In the genomic region with DNA sequence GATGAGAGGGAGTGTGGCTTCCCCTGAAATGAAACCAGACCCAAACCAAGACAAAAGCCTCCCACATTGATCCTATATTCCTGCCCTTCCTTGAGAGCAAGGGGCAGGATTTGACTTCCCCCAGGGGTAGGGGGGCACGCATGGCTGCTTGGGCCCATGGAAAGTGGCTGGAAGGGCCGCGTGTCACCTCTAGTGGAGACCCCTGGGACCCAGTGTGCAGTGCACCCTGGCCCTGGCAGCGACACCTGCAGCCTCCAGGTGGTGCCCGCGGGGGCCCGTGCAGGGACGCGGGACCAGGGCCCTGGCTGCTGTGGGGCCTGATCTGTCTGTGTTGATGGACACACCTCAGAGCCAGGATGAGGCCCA, we compare ENCODE assay signal across 1 cellular context.
A peak's percentile ranks its signal among the peaks of the same experiment; 100 is the strongest.
TF ChIP-seq lines count a peak whose summit lies in the region.

No MANE protein-coding gene starts in this region.

TF ChIP-seq in HepG2, 621 proteins besides CTCF, POLR2A, EP300 and RAD21 (continued from another document):
- TF ChIP-seq ZNF24 (IDR thresholded peaks at IDR 0.05) (no peak), IRF1 (CRISPR knock-in tag; IDR thresholded peaks at IDR 0.05; ENCODE audit: low read depth) (peak; percentile 16; the same call in 1 of the 2 replicates), HOXA7 (CRISPR knock-in tag; IDR thresholded peaks at IDR 0.05) (no peak), ZNF143 (CRISPR knock-in tag; IDR thresholded peaks at IDR 0.05) (no peak; the same call in 1 of the 2 replicates), MIER2 (CRISPR knock-in tag; IDR thresholded peaks at IDR 0.05) (no peak), ZZZ3 (CRISPR knock-in tag; IDR thresholded peaks at IDR 0.05; ENCODE audit: borderline replicate concordance) (peak; percentile 85; the same call in 1 of the 2 replicates), RNF2 (conservative IDR thresholded peaks at IDR 0.05; ENCODE audit: low read depth) (no peak; the same call in 1 of the 2 replicates), RBFOX2 (IDR thresholded peaks at IDR 0.05; ENCODE audit: low read depth, low read length) (peak; percentile 41), AKAP8 (CRISPR knock-in tag; IDR thresholded peaks at IDR 0.05) (peak; percentile 15; the same call in 1 of the 2 replicates), PHF8 (CRISPR knock-in tag; IDR thresholded peaks at IDR 0.05) (no peak; the same call in 1 of the 2 replicates), ONECUT2 (CRISPR knock-in tag; IDR thresholded peaks at IDR 0.05) (no peak), ZFP82 (CRISPR knock-in tag; IDR thresholded peaks at IDR 0.05; ENCODE audit: borderline replicate concordance) (0 out of 2 replicates have a peak, but pooled peaks have one; percentile 27), BRF2 (CRISPR knock-in tag; IDR thresholded peaks at IDR 0.05) (0 out of 2 replicates have a peak, but pooled peaks have one; percentile 3), MNT (IDR thresholded peaks at IDR 0.05) (no peak), SNAPC4 (CRISPR knock-in tag; IDR thresholded peaks at IDR 0.05) (0 out of 2 replicates have a peak, but pooled peaks have one; percentile 26), HES4 (CRISPR knock-in tag; IDR thresholded peaks at IDR 0.05; ENCODE audit: borderline replicate concordance) (0 out of 2 replicates have a peak, but pooled peaks have one; percentile 9), ZNF891 (CRISPR knock-in tag; IDR thresholded peaks at IDR 0.05) (no peak; the same call in 1 of the 2 replicates), FIP1L1 (IDR thresholded peaks at IDR 0.05; ENCODE audit: borderline replicate concordance, insufficient read depth, low read depth, low read length) (no peak), ZBTB7B (CRISPR knock-in tag; IDR thresholded peaks at IDR 0.05) (peak; percentile 87; the same call in 1 of the 2 replicates), ARNTL (CRISPR knock-in tag; IDR thresholded peaks at IDR 0.05) (no peak; the same call in 1 of the 2 replicates), ZFP36L1 (CRISPR knock-in tag; IDR thresholded peaks at IDR 0.05) (0 out of 2 replicates have a peak, but pooled peaks have one; percentile 6), KDM3A (CRISPR knock-in tag; IDR thresholded peaks at IDR 0.05; ENCODE audit: low read depth) (peak; percentile 47; the same call in 1 of the 2 replicates), ZNF761 (CRISPR knock-in tag; conservative IDR thresholded peaks at IDR 0.05) (no peak), JUN (CRISPR knock-in tag; IDR thresholded peaks at IDR 0.05) (peak; percentile 55; the same call in 1 of the 2 replicates), ZNF687 (CRISPR knock-in tag; IDR thresholded peaks at IDR 0.05) (peak; percentile 63), ZNF550 (CRISPR knock-in tag; IDR thresholded peaks at IDR 0.05; ENCODE audit: borderline replicate concordance) (0 out of 2 replicates have a peak, but pooled peaks have one; percentile 33), ZNF34 (CRISPR knock-in tag; IDR thresholded peaks at IDR 0.05; ENCODE audit: borderline replicate concordance) (peak; percentile 77; the same call in 1 of the 2 replicates), ETV6 (CRISPR knock-in tag; conservative IDR thresholded peaks at IDR 0.05) (no peak; the same call in 1 of the 2 replicates), HNRNPLL (IDR thresholded peaks at IDR 0.05; ENCODE audit: low read depth, low read length, poor library complexity, severe bottlenecking) (no peak), THRA (CRISPR knock-in tag; IDR thresholded peaks at IDR 0.05; ENCODE audit: borderline replicate concordance) (peak; percentile 62; the same call in 1 of the 2 replicates), ZNF674 (CRISPR knock-in tag; IDR thresholded peaks at IDR 0.05; ENCODE audit: low read depth) (no peak), ZNF543 (CRISPR knock-in tag; IDR thresholded peaks at IDR 0.05) (no peak), BRCA1 (CRISPR knock-in tag; IDR thresholded peaks at IDR 0.05) (no peak), PITX1 (CRISPR knock-in tag; IDR thresholded peaks at IDR 0.05) (peak; percentile 66), FOXA1 (IDR thresholded peaks at IDR 0.05) (no peak), FOXA1 (CRISPR knock-in tag; IDR thresholded peaks at IDR 0.05) (peak; percentile 46)
- TF ChIP-seq, protein P1, sequence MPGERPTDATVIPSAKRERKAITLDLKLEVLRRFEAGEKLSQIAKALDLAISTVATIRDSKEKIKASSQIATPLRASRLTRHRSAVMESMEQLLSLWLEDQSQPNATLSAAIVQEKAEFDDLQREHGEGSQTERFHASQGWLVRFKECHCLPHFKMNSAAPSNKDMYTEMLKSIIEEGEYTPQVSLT (CRISPR knock-in tag; IDR thresholded peaks at IDR 0.05; ENCODE audit: borderline replicate concordance, low read depth): no peak
- TF ChIP-seq, protein P2, sequence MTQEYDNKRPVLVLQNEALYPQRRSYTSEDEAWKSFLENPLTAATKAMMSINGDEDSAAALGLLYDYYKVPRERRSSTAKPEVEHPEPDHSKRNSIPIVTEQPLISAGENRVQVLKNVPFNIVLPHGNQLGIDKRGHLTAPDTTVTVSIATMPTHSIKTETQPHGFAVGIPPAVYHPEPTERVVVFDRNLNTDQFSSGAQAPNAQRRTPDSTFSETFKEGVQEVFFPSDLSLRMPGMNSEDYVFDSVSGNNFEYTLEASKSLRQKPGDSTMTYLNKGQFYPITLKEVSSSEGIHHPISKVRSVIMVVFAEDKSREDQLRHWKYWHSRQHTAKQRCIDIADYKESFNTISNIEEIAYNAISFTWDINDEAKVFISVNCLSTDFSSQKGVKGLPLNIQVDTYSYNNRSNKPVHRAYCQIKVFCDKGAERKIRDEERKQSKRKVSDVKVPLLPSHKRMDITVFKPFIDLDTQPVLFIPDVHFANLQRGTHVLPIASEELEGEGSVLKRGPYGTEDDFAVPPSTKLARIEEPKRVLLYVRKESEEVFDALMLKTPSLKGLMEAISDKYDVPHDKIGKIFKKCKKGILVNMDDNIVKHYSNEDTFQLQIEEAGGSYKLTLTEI (CRISPR knock-in tag; conservative IDR thresholded peaks at IDR 0.05): no peak
- TF ChIP-seq, protein P3, sequence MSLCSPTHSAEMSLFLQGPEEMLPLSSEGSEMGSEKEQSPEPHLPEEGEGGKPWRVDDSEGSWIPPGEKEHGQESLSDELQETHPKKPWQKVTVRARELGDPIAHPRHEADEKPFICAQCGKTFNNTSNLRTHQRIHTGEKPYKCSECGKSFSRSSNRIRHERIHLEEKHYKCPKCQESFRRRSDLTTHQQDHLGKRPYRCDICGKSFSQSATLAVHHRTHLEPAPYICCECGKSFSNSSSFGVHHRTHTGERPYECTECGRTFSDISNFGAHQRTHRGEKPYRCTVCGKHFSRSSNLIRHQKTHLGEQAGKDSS (CRISPR knock-in tag; IDR thresholded peaks at IDR 0.05; ENCODE audit: borderline replicate concordance, low read depth): peak; percentile 80
